Comparison of ENCODE assay signal across 23 cellular contexts in the genomic region with DNA sequence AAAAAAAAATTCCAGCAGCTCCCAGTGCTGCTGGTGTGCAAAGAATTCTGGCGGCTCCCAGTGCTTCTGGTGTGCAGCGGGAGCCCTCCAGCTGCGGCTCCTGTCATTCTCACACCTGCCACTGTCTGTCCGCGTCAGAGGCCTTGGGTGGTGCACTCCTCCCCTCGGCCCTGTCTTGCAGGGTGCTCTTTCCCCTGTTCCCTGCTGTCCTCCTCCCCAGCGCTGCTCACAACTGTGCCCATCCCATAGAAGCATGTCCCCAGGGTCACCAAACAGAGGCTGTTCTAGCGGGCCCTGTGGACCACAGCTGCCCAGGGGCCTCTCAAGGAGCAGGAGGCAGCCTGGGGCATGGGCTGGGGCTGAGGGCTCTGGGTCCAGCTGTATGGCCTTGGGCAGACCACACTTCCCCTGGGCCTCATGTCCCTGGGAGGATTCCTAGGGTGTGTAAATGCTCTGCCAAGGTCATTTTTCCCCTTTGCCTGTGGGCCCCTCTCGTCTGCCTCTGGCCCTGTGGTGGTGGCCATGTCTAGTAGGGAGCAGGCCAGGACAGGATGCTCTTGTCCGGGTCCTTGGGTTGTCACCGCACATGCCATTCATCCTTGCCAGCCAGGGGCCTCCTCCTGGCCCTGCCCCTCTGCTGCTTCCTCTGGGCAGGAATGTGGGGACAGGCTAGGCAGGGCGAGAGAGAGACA.
DNase-seq lines count a peak whose midpoint lies in the region; ATAC-seq, FAIRE-seq and TF ChIP-seq lines count a peak whose summit lies in the region.
"Had no signal": no experiment of that assay in that cellular context is flagged by ENCODE, and none has a peak within 500 bp of the region (broad histone marks: within the 10 kb centered on the region; RNA-seq: fewer than 3 reads in every experiment).

No MANE protein-coding gene starts in this region.

- no peak for ATAC-seq in T-helper 17 cell
- no peak for ATAC-seq in GM21576 (IDR thresholded peaks at IDR 0.05; ENCODE audit: unreplicated experiment)
- ATAC-seq in GM18861 (IDR thresholded peaks at IDR 0.05; ENCODE audit: unreplicated experiment): no peak

- H3K4me3 ChIP-seq in kidney (ENCODE audit: low read length in 2 of 2): no peak overlapping the region
- no peak overlapping the region for H3K4me3 ChIP-seq in skeletal muscle tissue (ENCODE audit: low read length in 3 of 3)
- H3K4me3 ChIP-seq: BLaER1 treated with 17β-estradiol and CSF1 and Interleukin-3, amounts not matched to agents 10 nM and 100 nM; upper lobe of left lung had no signal

- intact Hi-C loops in kidney (cut with DNase I): no loop called here

- H3K27ac Mint-ChIP-seq in activated T-cell treated with anti-CD3 and anti-CD28 coated beads, Interleukin-2, amount 50 U/mL, for 24 hours: no peak overlapping the region
- peak overlapping the region; percentile 45 for H3K27ac Mint-ChIP-seq in T-helper 17 cell

- H3K4me3 Mint-ChIP-seq in activated T-cell treated with anti-CD3 and anti-CD28 coated beads, Interleukin-2, amount 50 U/mL, for 24 hours: no peak overlapping the region
- no peak overlapping the region for H3K4me3 Mint-ChIP-seq in T-helper 17 cell

- H3K27ac ChIP-seq in kidney (ENCODE audit: low read depth in 2 of 2, low read length in 2 of 2) (no peak overlapping the region), skeletal muscle tissue (ENCODE audit: low read depth, low read length) (peak overlapping the region; percentile 49)
- H3K27ac ChIP-seq: BLaER1 treated with 17β-estradiol and CSF1 and Interleukin-3, amounts not matched to agents 10 nM and 100 nM; RWPE1; upper lobe of left lung had no signal

- H3K4me1 ChIP-seq in kidney (ENCODE audit: control insufficient read depth in 1 of 2, insufficient read depth in 1 of 2, low read depth in 1 of 2, low read length in 2 of 2) (peaks cover 0 to 2% of the 10 kb centered on the region in 2 donors), skeletal muscle tissue (ENCODE audit: control insufficient read depth in 3 of 3, insufficient read depth in 3 of 3, low read length in 3 of 3) (peaks cover 3 to 6% (median 5%) of the 10 kb centered on the region in 3 donors)
- H3K4me1 ChIP-seq: BLaER1 treated with 17β-estradiol and CSF1 and Interleukin-3, amounts not matched to agents 10 nM and 100 nM; upper lobe of left lung had no signal

- H3K36me3 ChIP-seq in kidney (ENCODE audit: control insufficient read depth in 1 of 2, insufficient read depth in 2 of 2, low read length in 2 of 2) (peaks cover 20 to 23% of the 10 kb centered on the region in 2 donors), skeletal muscle tissue (ENCODE audit: control insufficient read depth in 3 of 3, insufficient read depth in 3 of 3, low read length in 3 of 3) (peaks cover 29 to 36% (median 32%) of the 10 kb centered on the region in 3 donors)

- H3K27me3 ChIP-seq in skeletal muscle tissue (ENCODE audit: control insufficient read depth in 3 of 3, insufficient read depth in 3 of 3, low read length in 3 of 3): no peaks in the 10 kb centered on the region
- H3K27me3 ChIP-seq: BLaER1 treated with 17β-estradiol and CSF1 and Interleukin-3, amounts not matched to agents 10 nM and 100 nM; upper lobe of left lung had no signal

- no peak for FAIRE-seq in kidney (lab: Jason Lieb, UNC)
- FAIRE-seq: bronchial epithelial cell, D721Med, TTC549 had no signal

- TF ChIP-seq CTCF in kidney (IDR thresholded peaks at IDR 0.05; ENCODE audit: borderline replicate concordance, extremely low read depth, insufficient read depth): no peak

- H3K9me3 Mint-ChIP-seq in activated T-cell treated with anti-CD3 and anti-CD28 coated beads, Interleukin-2, amount 50 U/mL, for 24 hours: no peaks in the 10 kb centered on the region

- H3K9me3 ChIP-seq in T-helper 17 cell (ENCODE audit: control insufficient read depth, low read length, poor library complexity, severe bottlenecking) (no peaks in the 10 kb centered on the region), kidney (ENCODE audit: control insufficient read depth in 1 of 2, low read length in 2 of 2) (no peaks in the 10 kb centered on the region), skeletal muscle tissue (ENCODE audit: control insufficient read depth in 3 of 3, low read length in 3 of 3) (no peaks in the 10 kb centered on the region)
- H3K9me3 ChIP-seq: BLaER1 treated with 17β-estradiol and CSF1 and Interleukin-3, amounts not matched to agents 10 nM and 100 nM; upper lobe of left lung had no signal

- H3K27me3 Mint-ChIP-seq in activated T-cell treated with anti-CD3 and anti-CD28 coated beads, Interleukin-2, amount 50 U/mL, for 24 hours: no peaks in the 10 kb centered on the region
- no peaks in the 10 kb centered on the region for H3K27me3 Mint-ChIP-seq in T-helper 17 cell

- H3K9ac ChIP-seq in kidney (ENCODE audit: low read length in 2 of 2) (no peak overlapping the region), skeletal muscle tissue (ENCODE audit: low read depth in 1 of 3, low read length in 3 of 3) (peak overlapping the region in 2 of 3 donors; percentile 5 to 54)
- H3K9ac ChIP-seq: BLaER1 treated with 17β-estradiol and CSF1 and Interleukin-3, amounts not matched to agents 10 nM and 100 nM had no signal

- peaks cover 87% of the 10 kb centered on the region for H3K36me3 Mint-ChIP-seq in activated T-cell treated with anti-CD3 and anti-CD28 coated beads, Interleukin-2, amount 50 U/mL, for 24 hours (ENCODE audit: low read depth)
- H3K36me3 Mint-ChIP-seq in T-helper 17 cell (ENCODE audit: low read depth): peaks cover 11% of the 10 kb centered on the region

- no peaks in the 10 kb centered on the region for H3K4me1 Mint-ChIP-seq in activated T-cell treated with anti-CD3 and anti-CD28 coated beads, Interleukin-2, amount 50 U/mL, for 24 hours (ENCODE audit: low read depth)
- peaks cover 6% of the 10 kb centered on the region for H3K4me1 Mint-ChIP-seq in T-helper 17 cell

- DNase-seq in activated T-cell treated with anti-CD3 and anti-CD28 coated beads, Interleukin-2, amount 50 U/mL, for 24 hours: peak; percentile 22
- no peak for DNase-seq in activated T-cell treated with anti-CD3 and anti-CD28 coated beads, Interleukin-2, amount 50 U/mL, for 48 hours
- DNase-seq in T-helper 17 cell (peak in 1 of 3 donors; percentile 6), kidney (peak; percentile 49), NK-92 (lab: John Stamatoyannopoulos, UW; ENCODE audit: unreplicated experiment) (no peak)
- DNase-seq: activated CD4-positive, alpha-beta T cell treated with anti-CD3 and anti-CD28 coated beads for 48 hours; erythroblast; foreskin melanocyte; KBM-7; kidney glomerular epithelial cell; mesenchymal stem cell; NCI-H2029; stimulated activated naive CD4-positive, alpha-beta T cell; SW 1271 had no signal

Comparison
In these comparisons a context has a peak if more than half of its experiments do, and no peak if none do; other contexts are left out.
1. DNase-seq: peak in activated T-cell treated with anti-CD3 and anti-CD28 coated beads, Interleukin-2, amount 50 U/mL, for 24 hours (single experiment) and kidney (single experiment); none in activated T-cell treated with anti-CD3 and anti-CD28 coated beads, Interleukin-2, amount 50 U/mL, for 48 hours (0 of 2) and NK-92 (single experiment).
2. H3K9ac ChIP-seq: peak in skeletal muscle tissue (2 of 3); none in kidney (0 of 2).